Comparison of ENCODE assay signal across 7 cellular contexts in the genomic region with DNA sequence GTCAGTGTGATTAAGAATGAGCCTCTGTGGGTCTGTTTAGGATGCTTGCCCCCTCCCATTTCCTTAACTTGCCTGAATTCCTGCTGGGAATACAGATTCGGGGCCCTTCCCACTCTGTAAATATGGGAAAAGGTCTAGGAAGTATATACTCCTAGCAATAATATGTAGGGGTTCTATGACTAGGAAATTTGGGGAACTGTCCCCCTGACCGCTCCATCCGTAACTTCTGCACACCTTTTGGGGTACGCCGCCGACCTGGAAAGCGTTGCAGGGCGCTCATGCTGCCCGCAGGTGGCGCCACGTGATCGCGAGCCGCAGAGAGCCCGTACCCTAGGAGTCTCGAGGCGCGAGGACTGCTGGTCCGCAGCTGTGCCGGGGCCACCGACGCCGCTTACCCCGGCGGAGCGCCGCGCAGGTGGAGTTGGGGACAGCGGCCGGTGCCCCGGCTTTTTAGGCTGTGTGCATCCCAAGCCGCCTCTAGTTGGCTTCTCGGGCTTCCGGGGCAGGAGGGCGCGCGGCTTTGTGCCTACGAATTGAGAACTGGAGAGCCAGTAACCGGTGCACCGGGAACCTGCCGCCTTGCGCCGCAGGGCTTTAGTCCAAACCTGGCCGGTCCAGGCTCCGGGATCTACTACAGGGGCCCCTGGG. TPM values are rescaled to one million over a fixed set of nuclear protein-coding genes. Genes with fewer than 3 reads are reported as not detected.
DNase-seq lines count a peak whose midpoint lies in the region; ATAC-seq, FAIRE-seq and TF ChIP-seq lines count a peak whose summit lies in the region.

No MANE protein-coding gene starts in this region.

- H3K4me1 ChIP-seq in kidney (ENCODE audit: control insufficient read depth in 1 of 2, insufficient read depth in 1 of 2, low read depth in 1 of 2, low read length in 2 of 2) = peaks cover 4 to 14% of the 10 kb centered on the region in 2 donors

- peak overlapping the region; percentile 17 to 82 for H3K9ac ChIP-seq in kidney (ENCODE audit: low read length in 2 of 2)

- intact Hi-C loops in kidney (cut with DNase I) = loop anchor here (5.0 to 10.0 kb wide), 2 partner anchors 150 to 327 kb away; a partner anchor contains a TSS

- TF ChIP-seq CTCF in kidney (IDR thresholded peaks at IDR 0.05; ENCODE audit: borderline replicate concordance, extremely low read depth, insufficient read depth) = peak; percentile 99

- H3K36me3 ChIP-seq in kidney (ENCODE audit: control insufficient read depth in 1 of 2, insufficient read depth in 2 of 2, low read length in 2 of 2) = no peaks in the 10 kb centered on the region

- no peaks in the 10 kb centered on the region for H3K9me3 ChIP-seq in kidney (ENCODE audit: control insufficient read depth in 1 of 2, low read length in 2 of 2)

- no peak for FAIRE-seq in kidney (lab: Jason Lieb, UNC)

- H3K27ac ChIP-seq in caudate nucleus (ENCODE audit: low read depth, low read length) (peak overlapping the region; percentile 91), kidney (ENCODE audit: low read depth in 2 of 2, low read length in 2 of 2) (peak overlapping the region; percentile 81 to 91)

- peak; percentile 43 for ATAC-seq in GM18502 (IDR thresholded peaks at IDR 0.05; ENCODE audit: poor library complexity, unreplicated experiment)
- ATAC-seq in HG02763 (IDR thresholded peaks at IDR 0.05; ENCODE audit: unreplicated experiment) = peak; percentile 31

- peak; percentile 77 for DNase-seq in NCI-H146 (lab: John Stamatoyannopoulos, UW)
- DNase-seq in activated CD4-positive, CD25-positive, alpha-beta regulatory T cell (lab: John Stamatoyannopoulos, UW) = peak; percentile 62 to 81 (median 70)
- DNase-seq in caudate nucleus (lab: John Stamatoyannopoulos, UW) = peak in 60 of 61 donors; percentile 30 to 88 (median 76)
- peak; percentile 94 for DNase-seq in kidney
- DNase-seq in stimulated activated CD4-positive, alpha-beta T cell treated with anti-CD3 and anti-CD28 coated beads, Interleukin-12 subunit alpha, Interleukin-12 subunit beta, amount 100 ng/mL, for 24 hours (ENCODE audit: low read depth in 2 of 2) = peak; percentile 62 to 70

- H3K4me3 ChIP-seq in kidney (ENCODE audit: low read length in 2 of 2) = peak overlapping the region; percentile 55 to 89

RNA-seq across cellular contexts. Expression of a gene that starts 0.7 kb away (rescaled TPM):
- total RNA-seq in kidney = 10.9 TPM
- 11.8 TPM for polyA plus RNA-seq in kidney (ENCODE audit: insufficient read depth, low read depth, low replicate concordance)

RNA-seq across cellular contexts. Expression of a gene that starts 48.2 kb away (rescaled TPM):
- 2.0 TPM for total RNA-seq in kidney
- polyA plus RNA-seq in kidney (ENCODE audit: insufficient read depth, low read depth, low replicate concordance) = 36.7 TPM

Comparison
In these comparisons a context has a peak if more than half of its experiments do, and no peak if none do; other contexts are left out.
1. Peak in every context shown above with its lines: DNase-seq, ATAC-seq, H3K4me3 ChIP-seq and H3K27ac ChIP-seq.